In the genomic region with DNA sequence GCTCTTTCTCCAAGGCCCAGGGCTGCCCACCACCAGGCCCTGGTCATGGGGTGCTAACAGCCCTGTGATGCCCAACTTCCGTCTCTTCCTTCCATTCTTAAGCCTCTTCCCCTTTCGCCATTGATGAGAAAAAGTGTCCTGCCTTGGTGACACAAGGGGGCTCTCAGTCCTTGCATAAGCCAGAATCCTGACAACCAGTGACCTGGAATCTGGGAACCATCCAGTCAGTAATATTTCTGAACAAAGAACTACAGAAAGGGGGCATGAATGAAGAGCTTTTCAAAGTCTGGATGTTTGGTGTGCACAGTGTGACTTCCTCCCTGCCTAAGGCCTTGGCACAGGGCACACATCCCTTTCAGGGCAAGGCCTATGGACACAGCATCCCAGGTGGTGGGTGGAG, we compare ENCODE assay signal across 25 cellular contexts. TPM values are rescaled to one million over a fixed set of nuclear protein-coding genes. Genes with fewer than 3 reads are reported as not detected.
A peak's percentile ranks its signal among the peaks of the same experiment; 100 is the strongest.
DNase-seq lines count a peak whose midpoint lies in the region; ATAC-seq, FAIRE-seq and TF ChIP-seq lines count a peak whose summit lies in the region.
"Had no signal": no experiment of that assay in that cellular context is flagged by ENCODE, and none has a peak within 500 bp of the region (broad histone marks: within the 10 kb centered on the region; RNA-seq: fewer than 3 reads in every experiment).

No MANE protein-coding gene starts in this region.

- no peak overlapping the region for H3K18ac ChIP-seq in H1 (ENCODE audit: extremely low read depth, low read length)

- no peak overlapping the region for H3K4me3 ChIP-seq in HCT116 (replicated peaks in 1 of 2; ENCODE audit: low read depth in 1 of 2, low read length in 2 of 2)
- H3K4me3 ChIP-seq in H1 (ENCODE audit: extremely low read depth in 1 of 4, insufficient read depth in 2 of 4, low read depth in 3 of 4, low read length in 4 of 4) = no peak overlapping the region
- no peak overlapping the region for H3K4me3 ChIP-seq in neural cell (ENCODE audit: low read length)
- H3K4me3 ChIP-seq in CD8-positive, alpha-beta memory T cell (ENCODE audit: low read length) = no peak overlapping the region
- H3K4me3 ChIP-seq: dorsolateral prefrontal cortex, mucosa of descending colon, thoracic aorta had no signal

- H4K5ac ChIP-seq in H1 (ENCODE audit: insufficient read length, low read depth, low read length) = no peak overlapping the region

- no peak for TF ChIP-seq EP300 in H1 (IDR thresholded peaks at IDR 0.05; ENCODE audit: borderline replicate concordance in 1 of 2, low read depth in 2 of 2, low read length in 2 of 2)
- TF ChIP-seq EP300 in neural cell (conservative IDR thresholded peaks at IDR 0.05; ENCODE audit: poor library complexity, severe bottlenecking) = no peak

- H3K27ac Mint-ChIP-seq in CD8-positive, alpha-beta memory T cell = no peak overlapping the region
- H3K27ac Mint-ChIP-seq: activated T-cell treated with anti-CD3 and anti-CD28 coated beads, Interleukin-2, amount 50 U/mL, for 24 hours; CD4-positive, alpha-beta memory T cell had no signal

- no peak overlapping the region for H2BK15ac ChIP-seq in H1 (ENCODE audit: low read length)

- H3K9me2 ChIP-seq in HCT116 (ENCODE audit: insufficient read depth) (no peaks in the 10 kb centered on the region), neural cell (ENCODE audit: insufficient read depth, low read length) (no peaks in the 10 kb centered on the region)

- no peak overlapping the region for H3K14ac ChIP-seq in H1 (ENCODE audit: insufficient read length)

- H3K27me3 ChIP-seq in HCT116 (ENCODE audit: insufficient read depth, low read length) (0 out of 2 replicates have a peak, but pooled peaks cover 8% of the 10 kb centered on the region), H1 (replicated peaks in 1 of 4; ENCODE audit: control insufficient read depth in 3 of 4, extremely low read depth in 1 of 4, insufficient read depth in 3 of 4, low read length in 3 of 4) (no peaks in the 10 kb centered on the region), neural cell (ENCODE audit: insufficient read depth, low read depth, low read length) (no peaks in the 10 kb centered on the region)
- H3K27me3 ChIP-seq in CD8-positive, alpha-beta memory T cell (ENCODE audit: insufficient read depth, low read length, poor library complexity, severe bottlenecking) = no peaks in the 10 kb centered on the region
- H3K27me3 ChIP-seq: neutrophil had no signal

- no peak overlapping the region for H4K8ac ChIP-seq in H1 (ENCODE audit: extremely low read depth, insufficient read depth, low read length)

- H3F3A ChIP-seq in neural cell (ENCODE audit: insufficient read depth, low read length, poor library complexity, severe bottlenecking) = no peaks in the 10 kb centered on the region

- TF ChIP-seq POLR2A in HCT116 (IDR thresholded peaks at IDR 0.05; ENCODE audit: borderline replicate concordance, extremely low read depth, insufficient read depth, insufficient read length) = no peak
- TF ChIP-seq POLR2A in H1 (IDR thresholded peaks at IDR 0.05; ENCODE audit: control extremely low read depth in 1 of 2, low read depth in 2 of 2, low read length in 2 of 2) = no peak

- 43% methylated on average over 2 of the region's 2 CpGs; no CpG with 5 or more reads in 1 of the 2 experiments for WGBS in H1 (ENCODE audit: extremely low coverage in 1 of 2, insufficient coverage in 1 of 2, insufficient read length in 1 of 2, insufficient replicate concordance in 2 of 2, low coverage in 1 of 2, low lambda C conversion rate in 2 of 2, missing lambda C conversion rate in 1 of 2), 2 experiments

- POLR2A ChIA-PET in HCT116 (lab: Charles Lee) = no interaction called here
- POLR2A ChIA-PET in H1 (lab: Charles Lee; ENCODE audit: partially characterized antibody) = no interaction called here
- POLR2A ChIA-PET in CD8-positive, alpha-beta memory T cell (lab: Charles Lee) = no interaction called here

- H3K4me3 Mint-ChIP-seq in CD8-positive, alpha-beta memory T cell = no peak overlapping the region
- H3K4me3 Mint-ChIP-seq: activated T-cell treated with anti-CD3 and anti-CD28 coated beads, Interleukin-2, amount 50 U/mL, for 24 hours; CD4-positive, alpha-beta memory T cell had no signal

- TF ChIP-seq CTCF in HCT116 (IDR thresholded peaks at IDR 0.05 in 2 of 3, conservative IDR thresholded peaks at IDR 0.05 in 1 of 3; ENCODE audit: borderline replicate concordance in 1 of 3, insufficient read depth in 1 of 3, low read depth in 2 of 3, low read length in 2 of 3) (0 out of 6 replicates have a peak, but pooled peaks of 1 of the 3 experiments have one; percentile 7), H1 (IDR thresholded peaks at IDR 0.05; ENCODE audit: control extremely low read depth in 1 of 3, insufficient read depth in 1 of 3, low read depth in 1 of 3, low read length in 3 of 3) (no peak; a peak in 1 of 4 replicates), neural cell (IDR thresholded peaks at IDR 0.05; ENCODE audit: poor library complexity, severe bottlenecking) (no peak)

- TF ChIP-seq RAD21 in HCT116 (IDR thresholded peaks at IDR 0.05; ENCODE audit: low read depth) (peak; percentile 38; the same call in 1 of the 2 replicates), H1 (IDR thresholded peaks at IDR 0.05 in 1 of 2, conservative IDR thresholded peaks at IDR 0.05 in 1 of 2; ENCODE audit: low read depth in 2 of 2, low read length in 2 of 2) (peak; percentile 37 to 49; a peak in 3 of 4 replicates), neural cell (conservative IDR thresholded peaks at IDR 0.05) (peak; percentile 26)

- H3K79me2 ChIP-seq in HCT116 (ENCODE audit: insufficient read depth, low read length) (no peaks in the 10 kb centered on the region), H1 (ENCODE audit: control insufficient read depth in 1 of 2, insufficient read depth in 2 of 2, low read length in 2 of 2) (no peaks in the 10 kb centered on the region), neural cell (replicated peaks; ENCODE audit: insufficient read depth, low read length) (no peaks in the 10 kb centered on the region)

- no peak for FAIRE-seq in H1 (lab: Jason Lieb, UNC)
- FAIRE-seq: G401.6 had no signal

- DNase-seq in HCT116 (ENCODE audit: low read depth, low spot score) = no peak
- DNase-seq in NCI-H69 (lab: John Stamatoyannopoulos, UW) = peak; percentile 61
- no peak for DNase-seq in H1 (ENCODE audit: low read depth in 1 of 2, low spot score in 2 of 2)
- DNase-seq in CD8-positive, alpha-beta memory T cell = no peak
- DNase-seq: activated CD4-positive, CD25-positive, alpha-beta regulatory T cell treated with anti-CD3 and anti-CD28 coated beads, Interleukin-2, amount 50 U/mL, for 72 hours; activated naive CD4-positive, alpha-beta T cell treated with anti-CD3 and anti-CD28 coated beads, Interleukin-2, amount 50 U/mL, for 16 hours; activated T-cell treated with anti-CD3 and anti-CD28 coated beads, Interleukin-2, amount 50 U/mL, for 24 hours; aorta; CD4-positive, alpha-beta memory T cell; central memory CD4-positive, alpha-beta T cell; dorsolateral prefrontal cortex; islet precursor cell; Karpas-422; NCI-H2081; NCI-H446; RPMI8226; stimulated activated CD4-positive, alpha-beta T cell treated with anti-CD3 and anti-CD28 coated beads, Interleukin-4, amount 100 ng/mL, for 1 hour; stimulated activated naive CD4-positive, alpha-beta T cell had no signal

- ATAC-seq in HCT116 (no peak), HG02623 (IDR thresholded peaks at IDR 0.05; ENCODE audit: unreplicated experiment) (no peak)
- no peak for ATAC-seq in activated CD4-positive, CD25-positive, alpha-beta regulatory T cell treated with anti-CD3 and anti-CD28 coated beads, Interleukin-2, amount 50 U/mL, for 24 hours

- no peak overlapping the region for H2BK120ac ChIP-seq in H1 (replicated peaks; ENCODE audit: low read depth, low read length)

- H3K9me3 ChIP-seq in HCT116 (ENCODE audit: control insufficient read depth in 1 of 2, insufficient read depth in 1 of 2, low read depth in 1 of 2, low read length in 2 of 2) (no peaks in the 10 kb centered on the region), H1 (ENCODE audit: insufficient read depth in 2 of 2, low read depth in 1 of 2, low read length in 1 of 2) (no peaks in the 10 kb centered on the region), neural cell (ENCODE audit: low read length) (no peaks in the 10 kb centered on the region)
- H3K9me3 ChIP-seq in CD8-positive, alpha-beta memory T cell (ENCODE audit: low read length) = no peaks in the 10 kb centered on the region
- H3K9me3 ChIP-seq: mucosa of descending colon, neutrophil, thoracic aorta had no signal

- no peaks in the 10 kb centered on the region for H3K9me3 Mint-ChIP-seq in CD8-positive, alpha-beta memory T cell
- H3K9me3 Mint-ChIP-seq: activated T-cell treated with anti-CD3 and anti-CD28 coated beads, Interleukin-2, amount 50 U/mL, for 24 hours had no signal

- H3K79me1 ChIP-seq in H1 (ENCODE audit: low read depth, low read length) = no peaks in the 10 kb centered on the region

- H2AK5ac ChIP-seq in H1 (ENCODE audit: low read depth, low read length) = no peak overlapping the region

- no peak overlapping the region for H3K56ac ChIP-seq in H1 (replicated peaks; ENCODE audit: insufficient read length, low read depth, low read length)

- H3K9ac ChIP-seq in HCT116 (ENCODE audit: low read length) (no peak overlapping the region), H1 (replicated peaks in 1 of 4; ENCODE audit: extremely low read depth in 1 of 4, low read depth in 3 of 4, low read length in 3 of 4) (no peak overlapping the region), neural cell (ENCODE audit: low read length) (no peak overlapping the region)

- H3K36me3 Mint-ChIP-seq in CD8-positive, alpha-beta memory T cell = no peaks in the 10 kb centered on the region
- H3K36me3 Mint-ChIP-seq: CD4-positive, alpha-beta memory T cell had no signal

- H3K27ac ChIP-seq in HCT116 (ENCODE audit: low read depth, low read length) = no peak overlapping the region
- no peak overlapping the region for H3K27ac ChIP-seq in H1 (ENCODE audit: low read depth, low read length)
- H3K27ac ChIP-seq in neural cell (ENCODE audit: low read length) = no peak overlapping the region
- no peak overlapping the region for H3K27ac ChIP-seq in CD8-positive, alpha-beta memory T cell (ENCODE audit: low read depth, low read length)
- H3K27ac ChIP-seq: dorsolateral prefrontal cortex, neutrophil, thoracic aorta had no signal

- H2BK12ac ChIP-seq in H1 (ENCODE audit: low read depth, low read length) = no peak overlapping the region

- no peak overlapping the region for H3K23ac ChIP-seq in H1 (ENCODE audit: insufficient read length)

- no peaks in the 10 kb centered on the region for H3K36me3 ChIP-seq in HCT116 (ENCODE audit: control insufficient read depth in 1 of 2, insufficient read depth in 2 of 2, low read length in 2 of 2)
- no peaks in the 10 kb centered on the region for H3K36me3 ChIP-seq in H1 (ENCODE audit: control insufficient read depth in 2 of 4, insufficient read depth in 4 of 4, low read length in 3 of 4)
- no peaks in the 10 kb centered on the region for H3K36me3 ChIP-seq in neural cell (ENCODE audit: insufficient read depth, low read length)
- no peaks in the 10 kb centered on the region for H3K36me3 ChIP-seq in CD8-positive, alpha-beta memory T cell (ENCODE audit: insufficient read depth, low read length)
- H3K36me3 ChIP-seq: neutrophil, thoracic aorta had no signal

- H2AFZ ChIP-seq in HCT116 (ENCODE audit: low read depth, low read length, poor library complexity, severe bottlenecking) = no peak overlapping the region
- no peak overlapping the region for H2AFZ ChIP-seq in H1 (ENCODE audit: low read length)
- H2AFZ ChIP-seq in neural cell (ENCODE audit: low read depth, low read length) = no peak overlapping the region

- peaks cover 14 to 28% of the 10 kb centered on the region in 2 donors for H3K27me3 Mint-ChIP-seq in CD8-positive, alpha-beta memory T cell
- H3K27me3 Mint-ChIP-seq: activated T-cell treated with anti-CD3 and anti-CD28 coated beads, Interleukin-2, amount 50 U/mL, for 24 hours had no signal

- no peak overlapping the region for H3K4ac ChIP-seq in H1 (replicated peaks; ENCODE audit: insufficient read length, low read depth, low read length)

- no TSS peak for BruUV-seq in HCT116 (replicated peaks; lab: Mats Ljungman, UMichigan)

- no peaks in the 10 kb centered on the region for H3K23me2 ChIP-seq in H1 (ENCODE audit: low read depth, low read length)

- H3K4me1 ChIP-seq in HCT116 (ENCODE audit: control insufficient read depth in 1 of 2, insufficient read depth in 2 of 2, low read length in 2 of 2) (no peaks in the 10 kb centered on the region), H1 (replicated peaks in 1 of 4; ENCODE audit: control insufficient read depth in 3 of 4, insufficient read depth in 4 of 4, low read length in 3 of 4) (peaks cover 0 to 5% (median 2%) of the 10 kb centered on the region in 4 experiments; a peak in 4 of 7 replicates)
- no peaks in the 10 kb centered on the region for H3K4me1 ChIP-seq in CD8-positive, alpha-beta memory T cell (ENCODE audit: insufficient read depth, low read length)

- H3K4me2 ChIP-seq in HCT116 (ENCODE audit: low read length) = no peak overlapping the region
- no peak overlapping the region for H3K4me2 ChIP-seq in H1 (ENCODE audit: insufficient read depth in 1 of 2, low read depth in 2 of 2, low read length in 2 of 2)
- H3K4me2 ChIP-seq in neural cell (ENCODE audit: low read length) = no peak overlapping the region

- no peak overlapping the region for H2BK5ac ChIP-seq in H1 (ENCODE audit: low read depth, low read length)

- no peaks in the 10 kb centered on the region for H4K20me1 ChIP-seq in HCT116 (ENCODE audit: insufficient read depth)
- H4K20me1 ChIP-seq in H1 (replicated peaks in 1 of 2; ENCODE audit: control insufficient read depth in 1 of 2, insufficient read depth in 2 of 2, low read length in 2 of 2) = no peaks in the 10 kb centered on the region
- H4K20me1 ChIP-seq in neural cell (ENCODE audit: insufficient read depth) = no peaks in the 10 kb centered on the region

- intact Hi-C loops in HCT116 (cut with micrococcal nuclease) = no loop called here

- CTCF ChIA-PET in HCT116 (lab: Charles Lee) = no interaction called here
- CTCF ChIA-PET in H1 (lab: Charles Lee; ENCODE audit: partially characterized antibody) = interaction anchor here (1.0 to 4.3 kb wide), 7 partner anchors 8 to 357 kb away, joined by 3 to 24 read pairs (median 3); no protein-coding TSS in a partner anchor
- CTCF ChIA-PET in CD8-positive, alpha-beta memory T cell (lab: Charles Lee) = no interaction called here

- no peaks in the 10 kb centered on the region for H3K4me1 Mint-ChIP-seq in CD8-positive, alpha-beta memory T cell
- H3K4me1 Mint-ChIP-seq: CD4-positive, alpha-beta memory T cell had no signal

- no peak overlapping the region for H4K91ac ChIP-seq in H1 (replicated peaks; ENCODE audit: insufficient read length, low read length)

- H2BK20ac ChIP-seq in H1 (ENCODE audit: low read length) = no peak overlapping the region

- RAD21 ChIA-PET in HCT116 (lab: Charles Lee; ENCODE audit: low non-redundant PET in 1 of 2, low total read pairs in 2 of 2, uncharacterized antibody in 2 of 2, unreplicated experiment in 2 of 2) = no interaction called here

RNA-seq across cellular contexts. Expression of a gene that starts 49.7 kb away (rescaled TPM):
- total RNA-seq in HCT116 (2021; ENCODE audit: unreplicated experiment) = 49.2 TPM
- 17.3 and 20.1 TPM in 2 replicates for polyA plus RNA-seq in HCT116 (2012)
- 54.9 and 56.1 TPM in 2 replicates for total RNA-seq in H1 (2021; fragmentation: NEBNext Ultra II Directional; extraction: Animal tissue kit (Norgen Biotek cat#: 25700))
- 26.0 and 36.9 TPM in 2 replicates for polyA plus RNA-seq in H1 (2011; rRNA removed)
- 42.9 TPM for polyA plus RNA-seq in H1 (2011; cell fraction: cytosol; rRNA removed)
- polyA plus RNA-seq in H1 (2011; cell fraction: nucleus; rRNA removed) = 58.6 TPM
- polyA plus RNA-seq in H1 (2012, experiment 1 of 2) = 25.5 to 35.7 TPM (median 30.8 TPM) in 4 replicates
- 2.3 TPM for polyA plus RNA-seq in H1 (2012, experiment 2 of 2)
- 19.0 TPM for polyA plus RNA-seq in H1 (2013, experiment 1 of 2)
- polyA plus RNA-seq in H1 (2013, experiment 2 of 2) = 18.2 TPM
- polyA minus RNA-seq in H1 (2011; rRNA and poly(A)+ RNA removed) = 96.6 and 98.9 TPM in 2 replicates
- 32.0 TPM for polyA minus RNA-seq in H1 (2011; cell fraction: cytosol; rRNA and poly(A)+ RNA removed)
- 106 TPM for polyA minus RNA-seq in H1 (2011; cell fraction: nucleus; rRNA and poly(A)+ RNA removed)
- polyA plus RNA-seq in neural cell = 46.0 and 49.6 TPM in 2 replicates
- polyA minus RNA-seq in neural cell = 163 and 189 TPM in 2 replicates
- 10 to 100 TPM; 36.0 to 41.9 TPM for total RNA-seq in CD8-positive, alpha-beta memory T cell
- polyA plus RNA-seq in CD8-positive, alpha-beta memory T cell = 8.3 TPM
